Comparison of ENCODE assay signal across 22 cellular contexts in genomic region chr10:22551966-22552365, GRCh38.
DNase-seq lines count a peak whose midpoint lies in the region; ATAC-seq and TF ChIP-seq lines count a peak whose summit lies in the region.
"Had no signal": no experiment of that assay in that cellular context is flagged by ENCODE, and none has a peak within 500 bp of the region (broad histone marks: within the 10 kb centered on the region; RNA-seq: fewer than 3 reads in every experiment).

No MANE protein-coding gene starts in this region.

- H3K27ac Mint-ChIP-seq in MCF 10A (ENCODE audit: low read depth, unreplicated experiment) (peak overlapping the region; percentile 46), T-helper 17 cell (peak overlapping the region; percentile 39)
- peak overlapping the region in 6 of 9 donors; percentile 3 to 79 (median 30) for H3K27ac Mint-ChIP-seq in naive thymus-derived CD4-positive, alpha-beta T cell
- peak overlapping the region; percentile 80 for H3K27ac Mint-ChIP-seq in stimulated activated effector memory CD8-positive, alpha-beta T cell treated with anti-CD3 and anti-CD28 coated beads, Interleukin-12 subunit alpha, Interleukin-12 subunit beta, amount 100 ng/mL, for 72 hours

- CTCF ChIA-PET in MCF 10A (lab: Yijun Ruan, JAX) = interaction anchor here (0.6 to 0.7 kb wide), 3 partner anchors 48 to 517 kb away, joined by 3 read pairs; partner anchors contain the start of gene SPAG6
- CTCF ChIA-PET in naive thymus-derived CD4-positive, alpha-beta T cell (lab: Charles Lee) = interaction anchor here (1.3 to 3.3 kb wide), 2 partner anchors 431 to 437 kb away, joined by 3 to 25 read pairs; no protein-coding TSS in a partner anchor

- no peaks in the 10 kb centered on the region for H3K4me1 ChIP-seq in breast epithelium
- H3K4me1 ChIP-seq in naive thymus-derived CD4-positive, alpha-beta T cell (ENCODE audit: control insufficient read depth in 2 of 2, insufficient read depth in 2 of 2, low read length in 2 of 2) = no peaks in the 10 kb centered on the region

- BruUV-seq in MCF 10A (replicated peaks; lab: Mats Ljungman, UMichigan) = no TSS peak

- H3K9me3 ChIP-seq in breast epithelium = no peaks in the 10 kb centered on the region
- no peaks in the 10 kb centered on the region for H3K9me3 ChIP-seq in T-helper 17 cell (ENCODE audit: control insufficient read depth, low read length, poor library complexity, severe bottlenecking)
- no peaks in the 10 kb centered on the region for H3K9me3 ChIP-seq in naive thymus-derived CD4-positive, alpha-beta T cell (ENCODE audit: control insufficient read depth in 2 of 3, low read length in 3 of 3)
- H3K9me3 ChIP-seq: SJCRH30 had no signal

- H3K4me1 Mint-ChIP-seq in MCF 10A (ENCODE audit: insufficient read depth, unreplicated experiment) = no peaks in the 10 kb centered on the region
- peaks cover 13% of the 10 kb centered on the region for H3K4me1 Mint-ChIP-seq in T-helper 17 cell
- H3K4me1 Mint-ChIP-seq in naive thymus-derived CD4-positive, alpha-beta T cell = peaks cover 0 to 18% (median 10%) of the 10 kb centered on the region in 7 donors
- H3K4me1 Mint-ChIP-seq in stimulated activated effector memory CD8-positive, alpha-beta T cell treated with anti-CD3 and anti-CD28 coated beads, Interleukin-12 subunit alpha, Interleukin-12 subunit beta, amount 100 ng/mL, for 72 hours = peaks cover 28% of the 10 kb centered on the region

- TF ChIP-seq POLR2A in breast epithelium (IDR thresholded peaks at IDR 0.05) = no peak

- H3K36me3 Mint-ChIP-seq in MCF 10A (ENCODE audit: insufficient read depth, unreplicated experiment) (peaks cover 17% of the 10 kb centered on the region), T-helper 17 cell (ENCODE audit: low read depth) (no peaks in the 10 kb centered on the region)
- H3K36me3 Mint-ChIP-seq in naive thymus-derived CD4-positive, alpha-beta T cell = peaks cover 0 to 38% (median 19%) of the 10 kb centered on the region in 5 donors
- peaks cover 97% of the 10 kb centered on the region for H3K36me3 Mint-ChIP-seq in stimulated activated effector memory CD8-positive, alpha-beta T cell treated with anti-CD3 and anti-CD28 coated beads, Interleukin-12 subunit alpha, Interleukin-12 subunit beta, amount 100 ng/mL, for 72 hours

- H3K4me3 Mint-ChIP-seq in MCF 10A (ENCODE audit: unreplicated experiment) (no peak overlapping the region), T-helper 17 cell (no peak overlapping the region)
- H3K4me3 Mint-ChIP-seq in naive thymus-derived CD4-positive, alpha-beta T cell = no peak overlapping the region
- H3K4me3 Mint-ChIP-seq in stimulated activated effector memory CD8-positive, alpha-beta T cell treated with anti-CD3 and anti-CD28 coated beads, Interleukin-12 subunit alpha, Interleukin-12 subunit beta, amount 100 ng/mL, for 72 hours = no peak overlapping the region

- intact Hi-C loops in MCF 10A (cut with micrococcal nuclease) (loop anchor here (2.0 kb wide), 1 partner anchor 435 kb away; no protein-coding TSS in a partner anchor), breast epithelium (cut with DNase I; ENCODE audit: low total_unique reads) (no loop called here)
- intact Hi-C loops in naive thymus-derived CD4-positive, alpha-beta T cell (cut with micrococcal nuclease) = loop anchor here in 1 of 2 donors (2.0 to 10.0 kb wide), 6 partner anchors 115 to 559 kb away; partner anchors contain the start of gene COMMD3

- H3K27me3 ChIP-seq in breast epithelium = no peaks in the 10 kb centered on the region
- H3K27me3 ChIP-seq in naive thymus-derived CD4-positive, alpha-beta T cell (ENCODE audit: control insufficient read depth in 2 of 2, insufficient read depth in 2 of 2, low read length in 2 of 2) = no peaks in the 10 kb centered on the region
- H3K27me3 ChIP-seq: SJCRH30 had no signal

- no peak for ATAC-seq in T-helper 17 cell
- no peak for ATAC-seq in naive thymus-derived CD4-positive, alpha-beta T cell
- ATAC-seq in stimulated activated effector memory CD8-positive, alpha-beta T cell treated with anti-CD3 and anti-CD28 coated beads, Interleukin-12 subunit alpha, Interleukin-12 subunit beta, amount 100 ng/mL, for 72 hours = no peak

- POLR2A ChIA-PET in MCF 10A (lab: Yijun Ruan, JAX) = no interaction called here
- POLR2A ChIA-PET in naive thymus-derived CD4-positive, alpha-beta T cell (lab: Charles Lee) = interaction anchor here (1.3 kb wide), 1 partner anchor 115 kb away, joined by 3 read pairs; no protein-coding TSS in a partner anchor

- DNase-seq in MCF 10A (ENCODE audit: unreplicated experiment) (no peak), breast epithelium (ENCODE audit: low spot score in 2 of 2) (no peak), T-helper 17 cell (no peak), NK-92 (lab: John Stamatoyannopoulos, UW; ENCODE audit: unreplicated experiment) (no peak), HT-29 (ENCODE audit: low spot score) (no peak), cerebellar nuclear complex (lab: John Stamatoyannopoulos, UW) (no peak)
- no peak for DNase-seq in naive thymus-derived CD4-positive, alpha-beta T cell
- DNase-seq in stimulated activated effector memory CD8-positive, alpha-beta T cell treated with anti-CD3 and anti-CD28 coated beads, Interleukin-12 subunit alpha, Interleukin-12 subunit beta, amount 100 ng/mL, for 72 hours (ENCODE audit: low spot score in 2 of 2) = no peak
- DNase-seq: COR-L47, DMS79, GOT3, HCEC 1CT, IMR-90, NCI-H1105, NCI-H2029 treated with DMSO at 0.1 percent for 48 hours, NCI-H345, NCI-H524, NCI-H774, OCI-M1, SJCRH30 had no signal

- H3K27me3 Mint-ChIP-seq in MCF 10A (ENCODE audit: insufficient read depth, unreplicated experiment) = no peaks in the 10 kb centered on the region
- H3K27me3 Mint-ChIP-seq in T-helper 17 cell = no peaks in the 10 kb centered on the region
- H3K27me3 Mint-ChIP-seq in naive thymus-derived CD4-positive, alpha-beta T cell = no peaks in the 10 kb centered on the region

- no peak overlapping the region for H3K4me3 ChIP-seq in breast epithelium
- no peak overlapping the region for H3K4me3 ChIP-seq in naive thymus-derived CD4-positive, alpha-beta T cell (ENCODE audit: low read length)
- H3K4me3 ChIP-seq: SJCRH30 had no signal

- H3K9me3 Mint-ChIP-seq in MCF 10A (ENCODE audit: unreplicated experiment) = no peaks in the 10 kb centered on the region
- peaks cover 0 to 1% (median 0%) of the 10 kb centered on the region in 11 donors for H3K9me3 Mint-ChIP-seq in naive thymus-derived CD4-positive, alpha-beta T cell
- no peaks in the 10 kb centered on the region for H3K9me3 Mint-ChIP-seq in stimulated activated effector memory CD8-positive, alpha-beta T cell treated with anti-CD3 and anti-CD28 coated beads, Interleukin-12 subunit alpha, Interleukin-12 subunit beta, amount 100 ng/mL, for 72 hours

- no peaks in the 10 kb centered on the region for H3K36me3 ChIP-seq in breast epithelium
- peaks cover 10 to 35% (median 16%) of the 10 kb centered on the region in 3 experiments for H3K36me3 ChIP-seq in naive thymus-derived CD4-positive, alpha-beta T cell (ENCODE audit: control insufficient read depth in 2 of 3, insufficient read depth in 3 of 3, low read length in 3 of 3)
- H3K36me3 ChIP-seq: SJCRH30 had no signal

- no peak overlapping the region for H3K27ac ChIP-seq in breast epithelium
- H3K27ac ChIP-seq in naive thymus-derived CD4-positive, alpha-beta T cell (ENCODE audit: low read depth, low read length) = no peak overlapping the region
- H3K27ac ChIP-seq: C4-2B, KMS-11, SJCRH30 had no signal

- TF ChIP-seq CTCF in MCF 10A (IDR thresholded peaks at IDR 0.05; ENCODE audit: unreplicated experiment) (no peak), breast epithelium (IDR thresholded peaks at IDR 0.05) (no peak)
